8 cellular contexts compared by ENCODE assay signal in genomic region chr15:32994810-32995424, GRCh38.
A peak's percentile ranks its signal among the peaks of the same experiment; 100 is the strongest.
DNase-seq lines count a peak whose midpoint lies in the region; ATAC-seq and TF ChIP-seq lines count a peak whose summit lies in the region.

No MANE protein-coding gene starts in this region.

- WGBS in ovary, 3 donors = 89 to 96% (median 91%) methylated on average over 1 of the region's 1 CpG

- H3K4me3 Mint-ChIP-seq in mesothelial cell of epicardium = no peak overlapping the region

- no peaks in the 10 kb centered on the region for H3K4me1 ChIP-seq in ovary (ENCODE audit: insufficient read depth)

- H3K4me3 ChIP-seq in GM12864 (ENCODE audit: low read depth, low read length) (no peak overlapping the region), brain microvascular endothelial cell (ENCODE audit: low read depth, low read length) (no peak overlapping the region), ovary (no peak overlapping the region)

- ATAC-seq in HG02623 (IDR thresholded peaks at IDR 0.05; ENCODE audit: unreplicated experiment) (no peak), HG03097 (IDR thresholded peaks at IDR 0.05; ENCODE audit: low FRiP score, unreplicated experiment) (no peak)

- H3K36me3 Mint-ChIP-seq in mesothelial cell of epicardium = no peaks in the 10 kb centered on the region

- H3K36me3 ChIP-seq in brain microvascular endothelial cell (replicated peaks) = peaks cover 3% of the 10 kb centered on the region
- H3K36me3 ChIP-seq in ovary = no peaks in the 10 kb centered on the region

- no peak for TF ChIP-seq POLR2A in ovary (IDR thresholded peaks at IDR 0.05)

- H3K9me3 ChIP-seq in ovary = no peaks in the 10 kb centered on the region

- peaks cover 7% of the 10 kb centered on the region for H3K4me1 Mint-ChIP-seq in mesothelial cell of epicardium

- no peaks in the 10 kb centered on the region for H3K27me3 ChIP-seq in brain microvascular endothelial cell (replicated peaks)
- no peaks in the 10 kb centered on the region for H3K27me3 ChIP-seq in ovary

- H3K9me3 Mint-ChIP-seq in mesothelial cell of epicardium = no peaks in the 10 kb centered on the region

- H3K27me3 Mint-ChIP-seq in mesothelial cell of epicardium (ENCODE audit: low read depth) = peaks cover 11% of the 10 kb centered on the region

- DNase-seq in GM12864 (ENCODE audit: low read depth) (no peak), NCI-H1436 (lab: John Stamatoyannopoulos, UW) (peak; percentile 12), brain microvascular endothelial cell (peak; percentile 41), mesothelial cell of epicardium (ENCODE audit: low spot score in 2 of 2, unreplicated experiment in 2 of 2) (no peak), HK-2 (ENCODE audit: unreplicated experiment) (no peak), ovary (no peak)

- no peak for TF ChIP-seq EP300 in ovary (IDR thresholded peaks at IDR 0.05)

- peak; percentile 40 for TF ChIP-seq CTCF in GM12864 (IDR thresholded peaks at IDR 0.05; ENCODE audit: low read depth, low read length, missing control alignments)
- TF ChIP-seq CTCF in brain microvascular endothelial cell (IDR thresholded peaks at IDR 0.05; ENCODE audit: low read depth, low read length, missing control alignments) = peak; percentile 42
- TF ChIP-seq CTCF in mesothelial cell of epicardium (IDR thresholded peaks at IDR 0.05; ENCODE audit: unreplicated experiment) = peak; percentile 63
- peak in 1 of 3 donors; percentile 17 for TF ChIP-seq CTCF in ovary (IDR thresholded peaks at IDR 0.05)

- in situ Hi-C loops in brain microvascular endothelial cell (cut with HindIII; ENCODE audit: low pct_ligation_motif_present, low sequenced_read_pairs) = loop anchor here (10.0 kb wide), 2 partner anchors 160 to 330 kb away; no protein-coding TSS in a partner anchor

- H3K27ac Mint-ChIP-seq in mesothelial cell of epicardium = no peak overlapping the region

- intact Hi-C loops in ovary (cut with DNase I) = loop anchor here in 3 of 4 donors (5.0 to 10.0 kb wide), 2 partner anchors 150 to 333 kb away; no protein-coding TSS in a partner anchor

- H3K27ac ChIP-seq in brain microvascular endothelial cell (no peak overlapping the region), ovary (no peak overlapping the region)

Comparison
In these comparisons a context has a peak if more than half of its experiments do, and no peak if none do; other contexts are left out.
1. DNase-seq: peak in NCI-H1436 (single experiment) and brain microvascular endothelial cell (single experiment); none in GM12864 (single experiment), mesothelial cell of epicardium (0 of 2), HK-2 (single experiment) and ovary (0 of 5).